ENCODE assay signal across 1 cellular context in the genomic region with DNA sequence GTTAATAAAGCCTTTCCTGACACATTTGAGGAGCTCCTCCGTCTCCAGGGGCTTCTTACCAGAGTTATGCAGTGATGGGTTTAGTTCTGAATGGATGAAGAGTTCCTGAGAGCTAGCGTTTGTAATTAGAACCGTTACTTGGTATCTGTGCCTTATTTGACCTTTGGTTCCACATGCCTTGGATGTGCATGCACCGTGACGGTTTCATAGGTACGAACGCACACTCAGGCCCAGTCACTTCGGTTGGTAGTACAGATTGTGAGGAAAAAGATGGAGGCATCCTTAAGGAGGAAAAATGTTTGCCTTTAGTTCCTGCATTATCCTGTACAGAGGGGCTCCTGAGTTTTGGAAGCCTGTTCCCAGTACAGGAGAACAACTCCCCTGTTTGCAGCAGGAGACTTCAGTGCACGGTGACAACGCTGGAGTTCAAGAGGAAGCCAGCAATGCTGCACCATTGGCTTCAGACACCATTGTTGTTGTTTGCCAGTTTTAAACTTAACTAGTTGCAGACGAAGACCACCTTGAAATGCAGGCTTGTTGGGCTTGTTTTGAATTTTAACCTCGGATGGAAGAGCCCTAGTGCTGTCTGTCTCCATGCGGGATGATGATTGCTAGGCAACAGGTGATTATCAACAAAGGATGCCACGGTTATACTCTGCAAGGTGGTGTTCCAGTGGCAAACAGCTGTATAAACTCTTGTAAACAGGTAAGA.
TF ChIP-seq lines count a peak whose summit lies in the region.

No MANE protein-coding gene starts in this region.

TF ChIP-seq in H1, 55 proteins besides CTCF, POLR2A, EP300 and RAD21:
- TF ChIP-seq, protein P1, sequence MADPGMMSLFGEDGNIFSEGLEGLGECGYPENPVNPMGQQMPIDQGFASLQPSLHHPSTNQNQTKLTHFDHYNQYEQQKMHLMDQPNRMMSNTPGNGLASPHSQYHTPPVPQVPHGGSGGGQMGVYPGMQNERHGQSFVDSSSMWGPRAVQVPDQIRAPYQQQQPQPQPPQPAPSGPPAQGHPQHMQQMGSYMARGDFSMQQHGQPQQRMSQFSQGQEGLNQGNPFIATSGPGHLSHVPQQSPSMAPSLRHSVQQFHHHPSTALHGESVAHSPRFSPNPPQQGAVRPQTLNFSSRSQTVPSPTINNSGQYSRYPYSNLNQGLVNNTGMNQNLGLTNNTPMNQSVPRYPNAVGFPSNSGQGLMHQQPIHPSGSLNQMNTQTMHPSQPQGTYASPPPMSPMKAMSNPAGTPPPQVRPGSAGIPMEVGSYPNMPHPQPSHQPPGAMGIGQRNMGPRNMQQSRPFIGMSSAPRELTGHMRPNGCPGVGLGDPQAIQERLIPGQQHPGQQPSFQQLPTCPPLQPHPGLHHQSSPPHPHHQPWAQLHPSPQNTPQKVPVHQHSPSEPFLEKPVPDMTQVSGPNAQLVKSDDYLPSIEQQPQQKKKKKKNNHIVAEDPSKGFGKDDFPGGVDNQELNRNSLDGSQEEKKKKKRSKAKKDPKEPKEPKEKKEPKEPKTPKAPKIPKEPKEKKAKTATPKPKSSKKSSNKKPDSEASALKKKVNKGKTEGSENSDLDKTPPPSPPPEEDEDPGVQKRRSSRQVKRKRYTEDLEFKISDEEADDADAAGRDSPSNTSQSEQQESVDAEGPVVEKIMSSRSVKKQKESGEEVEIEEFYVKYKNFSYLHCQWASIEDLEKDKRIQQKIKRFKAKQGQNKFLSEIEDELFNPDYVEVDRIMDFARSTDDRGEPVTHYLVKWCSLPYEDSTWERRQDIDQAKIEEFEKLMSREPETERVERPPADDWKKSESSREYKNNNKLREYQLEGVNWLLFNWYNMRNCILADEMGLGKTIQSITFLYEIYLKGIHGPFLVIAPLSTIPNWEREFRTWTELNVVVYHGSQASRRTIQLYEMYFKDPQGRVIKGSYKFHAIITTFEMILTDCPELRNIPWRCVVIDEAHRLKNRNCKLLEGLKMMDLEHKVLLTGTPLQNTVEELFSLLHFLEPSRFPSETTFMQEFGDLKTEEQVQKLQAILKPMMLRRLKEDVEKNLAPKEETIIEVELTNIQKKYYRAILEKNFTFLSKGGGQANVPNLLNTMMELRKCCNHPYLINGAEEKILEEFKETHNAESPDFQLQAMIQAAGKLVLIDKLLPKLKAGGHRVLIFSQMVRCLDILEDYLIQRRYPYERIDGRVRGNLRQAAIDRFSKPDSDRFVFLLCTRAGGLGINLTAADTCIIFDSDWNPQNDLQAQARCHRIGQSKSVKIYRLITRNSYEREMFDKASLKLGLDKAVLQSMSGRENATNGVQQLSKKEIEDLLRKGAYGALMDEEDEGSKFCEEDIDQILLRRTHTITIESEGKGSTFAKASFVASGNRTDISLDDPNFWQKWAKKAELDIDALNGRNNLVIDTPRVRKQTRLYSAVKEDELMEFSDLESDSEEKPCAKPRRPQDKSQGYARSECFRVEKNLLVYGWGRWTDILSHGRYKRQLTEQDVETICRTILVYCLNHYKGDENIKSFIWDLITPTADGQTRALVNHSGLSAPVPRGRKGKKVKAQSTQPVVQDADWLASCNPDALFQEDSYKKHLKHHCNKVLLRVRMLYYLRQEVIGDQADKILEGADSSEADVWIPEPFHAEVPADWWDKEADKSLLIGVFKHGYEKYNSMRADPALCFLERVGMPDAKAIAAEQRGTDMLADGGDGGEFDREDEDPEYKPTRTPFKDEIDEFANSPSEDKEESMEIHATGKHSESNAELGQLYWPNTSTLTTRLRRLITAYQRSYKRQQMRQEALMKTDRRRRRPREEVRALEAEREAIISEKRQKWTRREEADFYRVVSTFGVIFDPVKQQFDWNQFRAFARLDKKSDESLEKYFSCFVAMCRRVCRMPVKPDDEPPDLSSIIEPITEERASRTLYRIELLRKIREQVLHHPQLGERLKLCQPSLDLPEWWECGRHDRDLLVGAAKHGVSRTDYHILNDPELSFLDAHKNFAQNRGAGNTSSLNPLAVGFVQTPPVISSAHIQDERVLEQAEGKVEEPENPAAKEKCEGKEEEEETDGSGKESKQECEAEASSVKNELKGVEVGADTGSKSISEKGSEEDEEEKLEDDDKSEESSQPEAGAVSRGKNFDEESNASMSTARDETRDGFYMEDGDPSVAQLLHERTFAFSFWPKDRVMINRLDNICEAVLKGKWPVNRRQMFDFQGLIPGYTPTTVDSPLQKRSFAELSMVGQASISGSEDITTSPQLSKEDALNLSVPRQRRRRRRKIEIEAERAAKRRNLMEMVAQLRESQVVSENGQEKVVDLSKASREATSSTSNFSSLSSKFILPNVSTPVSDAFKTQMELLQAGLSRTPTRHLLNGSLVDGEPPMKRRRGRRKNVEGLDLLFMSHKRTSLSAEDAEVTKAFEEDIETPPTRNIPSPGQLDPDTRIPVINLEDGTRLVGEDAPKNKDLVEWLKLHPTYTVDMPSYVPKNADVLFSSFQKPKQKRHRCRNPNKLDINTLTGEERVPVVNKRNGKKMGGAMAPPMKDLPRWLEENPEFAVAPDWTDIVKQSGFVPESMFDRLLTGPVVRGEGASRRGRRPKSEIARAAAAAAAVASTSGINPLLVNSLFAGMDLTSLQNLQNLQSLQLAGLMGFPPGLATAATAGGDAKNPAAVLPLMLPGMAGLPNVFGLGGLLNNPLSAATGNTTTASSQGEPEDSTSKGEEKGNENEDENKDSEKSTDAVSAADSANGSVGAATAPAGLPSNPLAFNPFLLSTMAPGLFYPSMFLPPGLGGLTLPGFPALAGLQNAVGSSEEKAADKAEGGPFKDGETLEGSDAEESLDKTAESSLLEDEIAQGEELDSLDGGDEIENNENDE (IDR thresholded peaks at IDR 0.05; ENCODE audit: insufficient replicate concordance, low read length): no peak
- no peak for TF ChIP-seq MAX (IDR thresholded peaks at IDR 0.05)
- TF ChIP-seq TEAD4 (IDR thresholded peaks at IDR 0.05; ENCODE audit: low read depth, low read length): no peak
- no peak for TF ChIP-seq POU5F1 (IDR thresholded peaks at IDR 0.05; ENCODE audit: low read depth, low read length)
- TF ChIP-seq RFX5 (IDR thresholded peaks at IDR 0.05; ENCODE audit: borderline replicate concordance, low read depth, low read length): no peak
- TF ChIP-seq, protein P2, sequence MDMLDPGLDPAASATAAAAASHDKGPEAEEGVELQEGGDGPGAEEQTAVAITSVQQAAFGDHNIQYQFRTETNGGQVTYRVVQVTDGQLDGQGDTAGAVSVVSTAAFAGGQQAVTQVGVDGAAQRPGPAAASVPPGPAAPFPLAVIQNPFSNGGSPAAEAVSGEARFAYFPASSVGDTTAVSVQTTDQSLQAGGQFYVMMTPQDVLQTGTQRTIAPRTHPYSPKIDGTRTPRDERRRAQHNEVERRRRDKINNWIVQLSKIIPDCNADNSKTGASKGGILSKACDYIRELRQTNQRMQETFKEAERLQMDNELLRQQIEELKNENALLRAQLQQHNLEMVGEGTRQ (IDR thresholded peaks at IDR 0.05; ENCODE audit: low read length): no peak
TF ChIP-seq in H1: peak in this region for 0.
